ENCODE assay signal across 12 cellular contexts in the genomic region with DNA sequence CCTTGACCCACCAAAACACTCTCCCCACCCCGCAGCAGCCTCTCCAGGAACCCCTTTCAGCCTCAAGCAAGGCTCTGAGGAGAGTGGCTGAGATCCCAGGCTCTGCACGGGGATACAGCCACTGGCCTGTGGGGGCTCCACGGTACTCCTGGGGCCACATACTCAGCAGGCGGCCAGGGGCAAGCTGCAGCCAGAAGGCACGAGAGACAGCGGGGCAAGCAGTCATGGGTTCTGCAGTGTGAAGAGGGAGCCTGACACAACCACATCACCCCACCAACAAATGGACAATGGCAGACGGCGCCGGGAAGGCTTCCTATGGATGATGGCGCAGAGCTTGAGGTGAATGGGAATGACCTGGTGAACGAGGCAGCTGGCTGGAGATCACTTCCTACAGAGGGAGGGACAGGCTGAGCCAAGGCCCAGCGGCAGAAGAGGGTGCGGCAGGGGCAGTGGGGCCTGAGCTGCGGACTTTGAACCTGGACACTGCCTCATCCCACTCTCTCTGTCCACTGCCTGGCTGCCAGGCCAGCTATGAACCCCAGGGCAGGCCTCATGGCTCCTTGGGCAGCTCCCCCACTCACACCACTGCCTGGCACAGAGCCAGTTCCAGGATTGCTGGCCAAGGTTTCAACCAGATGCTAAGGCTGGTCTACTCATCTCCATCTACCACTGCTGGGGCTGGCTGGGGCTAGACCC. TPM values are rescaled to one million over a fixed set of nuclear protein-coding genes. Genes with fewer than 3 reads are reported as not detected.
DNase-seq lines count a peak whose midpoint lies in the region; ATAC-seq and TF ChIP-seq lines count a peak whose summit lies in the region.
"Had no signal": no experiment of that assay in that cellular context is flagged by ENCODE, and none has a peak within 500 bp of the region (broad histone marks: within the 10 kb centered on the region; RNA-seq: fewer than 3 reads in every experiment).

No MANE protein-coding gene starts in this region.

- no peak overlapping the region for H2BK15ac ChIP-seq in H9 (ENCODE audit: low read depth, low read length)

- H3K23me2 ChIP-seq in H9 (ENCODE audit: insufficient read length, low read depth, low read length, poor library complexity, severe bottlenecking) = peaks cover 13% of the 10 kb centered on the region

- H3K27me3 Mint-ChIP-seq in H9 (ENCODE audit: low read depth) (no peaks in the 10 kb centered on the region), brain (no peaks in the 10 kb centered on the region)

- H3K79me2 ChIP-seq in H9 (ENCODE audit: insufficient read depth, low read length) = peaks cover 30% of the 10 kb centered on the region; the same call in 1 of the 2 replicates

- H3K56ac ChIP-seq in H9 (ENCODE audit: insufficient read length, low read depth, low read length) = no peak overlapping the region

- H2BK12ac ChIP-seq in H9 (ENCODE audit: insufficient read length, low read depth, low read length) = no peak overlapping the region

- no peak overlapping the region for H3K23ac ChIP-seq in H9 (ENCODE audit: insufficient read length, low read depth, low read length)

- no peak overlapping the region for H3K9ac ChIP-seq in H9 (ENCODE audit: extremely low read depth, insufficient read length, low read length)
- H3K9ac ChIP-seq in skeletal muscle tissue (ENCODE audit: low read depth in 1 of 3, low read length in 3 of 3) = peak overlapping the region; percentile 51 to 96 (median 95)

- WGBS in H9 (ENCODE audit: extremely low coverage, insufficient read length, low lambda C conversion rate) = no CpG with 5 or more reads among the region's 14 CpGs

- no peak overlapping the region for H3K18ac ChIP-seq in H9 (ENCODE audit: insufficient read length, low read depth, low read length)

- H4K8ac ChIP-seq in H9 (replicated peaks; ENCODE audit: insufficient read length, low read depth, low read length) = no peak overlapping the region

- no peak overlapping the region for H2BK20ac ChIP-seq in H9 (ENCODE audit: low read depth, low read length, poor library complexity, severe bottlenecking)

- H3K27ac Mint-ChIP-seq in H9 (peak overlapping the region; percentile 32 to 96 (median 76); a peak in 4 of 7 replicates), brain (peak overlapping the region; percentile 74 to 99 (median 81))
- H3K27ac Mint-ChIP-seq: activated CD8-positive, alpha-beta memory T cell treated with anti-CD3 and anti-CD28 coated beads, Interleukin-2, amount 10 ng/mL, durations not matched to agents 7 days and 5 days had no signal

- peak overlapping the region; percentile 82 to 88 (median 85) for H3K4me3 ChIP-seq in skeletal muscle tissue (ENCODE audit: low read length in 3 of 3)

- peaks cover 15% of the 10 kb centered on the region for H3K79me1 ChIP-seq in H9 (ENCODE audit: insufficient read depth, low read depth, low read length, poor library complexity, severe bottlenecking)

- H3T11ph ChIP-seq in H9 (ENCODE audit: low read length) = no peak overlapping the region

- H3K27ac ChIP-seq in H9 (ENCODE audit: insufficient read length, low read depth, low read length) = no peak overlapping the region
- peak overlapping the region; percentile 97 for H3K27ac ChIP-seq in skeletal muscle tissue (ENCODE audit: low read depth, low read length)

- H3K4me2 ChIP-seq in H9 (ENCODE audit: insufficient read depth, insufficient read length, low read length) = no peak overlapping the region

- H3K4me1 Mint-ChIP-seq in H9 = peaks cover 50 to 52% of the 10 kb centered on the region in 2 experiments
- H3K4me1 Mint-ChIP-seq in brain = peaks cover 77% of the 10 kb centered on the region
- H3K4me1 Mint-ChIP-seq: activated CD8-positive, alpha-beta memory T cell treated with anti-CD3 and anti-CD28 coated beads, Interleukin-2, amount 10 ng/mL, durations not matched to agents 7 days and 5 days had no signal

- H4K20me1 ChIP-seq in H9 (ENCODE audit: control insufficient read depth, insufficient read depth, insufficient read length) = peaks cover 6% of the 10 kb centered on the region

- peaks cover 0 to 4% (median 4%) of the 10 kb centered on the region in 3 donors for H3K36me3 ChIP-seq in skeletal muscle tissue (ENCODE audit: control insufficient read depth in 3 of 3, insufficient read depth in 3 of 3, low read length in 3 of 3)

- no peak for ATAC-seq in GM18867 (IDR thresholded peaks at IDR 0.05; ENCODE audit: unreplicated experiment)
- ATAC-seq: activated CD8-positive, alpha-beta memory T cell treated with anti-CD3 and anti-CD28 coated beads, Interleukin-2, amount 10 ng/mL, durations not matched to agents 7 days and 5 days had no signal

- peak overlapping the region; percentile 19 to 54; a peak in 3 of 5 replicates for H3K4me3 Mint-ChIP-seq in H9
- peak overlapping the region in 4 of 5 experiments; percentile 57 to 91 (median 80) for H3K4me3 Mint-ChIP-seq in brain
- H3K4me3 Mint-ChIP-seq: activated CD8-positive, alpha-beta memory T cell treated with anti-CD3 and anti-CD28 coated beads, Interleukin-2, amount 10 ng/mL, durations not matched to agents 7 days and 5 days had no signal

- H2AK5ac ChIP-seq in H9 (ENCODE audit: insufficient read length, low read length) = no peak overlapping the region

- H3K27me3 ChIP-seq in H9 (ENCODE audit: insufficient read depth, low read length) = no peaks in the 10 kb centered on the region
- H3K27me3 ChIP-seq in skeletal muscle tissue (ENCODE audit: control insufficient read depth in 3 of 3, insufficient read depth in 3 of 3, low read length in 3 of 3) = no peaks in the 10 kb centered on the region

- H3K9me3 Mint-ChIP-seq in H9 = no peaks in the 10 kb centered on the region
- H3K9me3 Mint-ChIP-seq in brain = no peaks in the 10 kb centered on the region

- H3K4me1 ChIP-seq in H9 (ENCODE audit: insufficient read depth, low read length) (peaks cover 6% of the 10 kb centered on the region; the same call in 1 of the 2 replicates), skeletal muscle tissue (ENCODE audit: control insufficient read depth in 3 of 3, insufficient read depth in 3 of 3, low read length in 3 of 3) (peaks cover 74 to 84% (median 76%) of the 10 kb centered on the region in 3 donors)

- DNase-seq in H9 = peak; percentile 28
- DNase-seq in kidney tubule cell (ENCODE audit: low spot score) = peak; percentile 60
- DNase-seq in MV-4-11 (lab: John Stamatoyannopoulos, UW) = no peak
- no peak for DNase-seq in D341Med (ENCODE audit: low spot score)
- no peak for DNase-seq in SW 1271 (lab: John Stamatoyannopoulos, UW)
- DNase-seq: activated CD8-positive, alpha-beta memory T cell treated with anti-CD3 and anti-CD28 coated beads, Interleukin-2, amount 10 ng/mL, durations not matched to agents 7 days and 5 days; DND-41; NCI-H345 had no signal

- H3K4ac ChIP-seq in H9 (ENCODE audit: low read depth, low read length) = no peak overlapping the region

- no peak overlapping the region for H4K91ac ChIP-seq in H9 (ENCODE audit: insufficient read length, low read depth, low read length)

- peak overlapping the region; percentile 2 for H2BK5ac ChIP-seq in H9 (ENCODE audit: insufficient read length, low read length)

- no peak overlapping the region for H2BK120ac ChIP-seq in H9 (ENCODE audit: low read depth, low read length, poor library complexity, severe bottlenecking)

- H3K9me3 ChIP-seq in H9 (ENCODE audit: control insufficient read depth, low read depth, low read length) (no peaks in the 10 kb centered on the region), skeletal muscle tissue (ENCODE audit: control insufficient read depth in 3 of 3, low read length in 3 of 3) (no peaks in the 10 kb centered on the region)

- H3K14ac ChIP-seq in H9 (ENCODE audit: insufficient read depth, low read length) = no peak overlapping the region; the same call in 1 of the 2 replicates

- TF ChIP-seq CTCF in H9 (conservative IDR thresholded peaks at IDR 0.05) (no peak), brain (conservative IDR thresholded peaks at IDR 0.05) (no peak)

- H4K5ac ChIP-seq in H9 (ENCODE audit: insufficient read length, low read depth, low read length) = no peak overlapping the region

- no peak overlapping the region for H2AFZ ChIP-seq in H9 (ENCODE audit: low read length)

- H3K36me3 Mint-ChIP-seq in H9 (ENCODE audit: insufficient read depth in 1 of 3, low read depth in 3 of 3) (peaks cover 5 to 9% (median 6%) of the 10 kb centered on the region in 3 experiments; a peak in 5 of 7 replicates), brain (no peaks in the 10 kb centered on the region)
- H3K36me3 Mint-ChIP-seq: activated CD8-positive, alpha-beta memory T cell treated with anti-CD3 and anti-CD28 coated beads, Interleukin-2, amount 10 ng/mL, durations not matched to agents 7 days and 5 days had no signal

RNA-seq across cellular contexts. Expression of a gene that starts 10.8 kb away (rescaled TPM):
- total RNA-seq in H9 (2021) (97.1 and 102 TPM in 2 replicates), skeletal muscle tissue (19.3 TPM)
- polyA plus RNA-seq in brain (ENCODE audit: insufficient read depth, low read depth, low replicate concordance) = 76.8 TPM

RNA-seq across cellular contexts. Expression of a gene that starts 43.5 kb away (rescaled TPM):
- total RNA-seq in H9 (2021) (not detected in 2 replicates), skeletal muscle tissue (not detected)
- not detected for polyA plus RNA-seq in brain (ENCODE audit: insufficient read depth, low read depth, low replicate concordance)
- total RNA-seq: activated CD8-positive, alpha-beta memory T cell treated with anti-CD3 and anti-CD28 coated beads, Interleukin-2, amount 10 ng/mL, durations not matched to agents 7 days and 5 days; bronchial epithelial cell had no signal

RNA-seq across cellular contexts. Expression of a gene that starts 55.3 kb away (rescaled TPM):
- total RNA-seq in H9 (2021) (not detected in 2 replicates), skeletal muscle tissue (not detected)
- polyA plus RNA-seq in brain (ENCODE audit: insufficient read depth, low read depth, low replicate concordance) = not detected
- total RNA-seq: activated CD8-positive, alpha-beta memory T cell treated with anti-CD3 and anti-CD28 coated beads, Interleukin-2, amount 10 ng/mL, durations not matched to agents 7 days and 5 days; bronchial epithelial cell had no signal

Comparison
In these comparisons a context has a peak if more than half of its experiments do, and no peak if none do; other contexts are left out.
1. DNase-seq: peak in H9 (single experiment) and kidney tubule cell (single experiment); none in MV-4-11 (single experiment), D341Med (single experiment) and SW 1271 (0 of 2).